ENCODE assay signal across 8 cellular contexts in genomic region chr2:127065299-127065931, GRCh38. TPM values are rescaled to one million over a fixed set of nuclear protein-coding genes. Genes with fewer than 3 reads are reported as not detected.
DNase-seq lines count a peak whose midpoint lies in the region; ATAC-seq and TF ChIP-seq lines count a peak whose summit lies in the region.

No MANE protein-coding gene starts in this region.

- peak overlapping the region; percentile 87 for H2AFZ ChIP-seq in IMR-90 (replicated peaks; ENCODE audit: low read length, poor library complexity)

- no TSS peak for BruUV-seq in IMR-90 (replicated peaks; lab: Mats Ljungman, UMichigan)

- H3K23ac ChIP-seq in IMR-90 (ENCODE audit: low read depth, low read length) = no peak overlapping the region

- peak overlapping the region; percentile 70 for H2BK5ac ChIP-seq in IMR-90 (ENCODE audit: low read depth, low read length, poor library complexity, severe bottlenecking)

- WGBS in IMR-90 (ENCODE audit: extremely low coverage in 2 of 2, insufficient read length in 1 of 2), 2 experiments = 100% methylated on average over 2 of the region's 13 CpGs; no CpG with 5 or more reads in 1 of the 2 experiments
- 85% methylated on average over 13 of the region's 13 CpGs for WGBS in prostate gland

- intact Hi-C loops in IMR-90 (cut with micrococcal nuclease) = loop anchor here (5.0 to 10.0 kb wide), 2 partner anchors 227 to 409 kb away; partner anchors contain the start of gene ERCC3
- intact Hi-C loops in prostate gland (cut with DNase I) = loop anchor here (2.0 to 5.0 kb wide), 2 partner anchors 41 to 107 kb away; partner anchors contain the start of gene BIN1

- H3K36me3 ChIP-seq in BLaER1 treated with 17β-estradiol and CSF1 and Interleukin-3, amounts not matched to agents 10 nM and 100 nM = peaks cover 0 to 76% (median 64%) of the 10 kb centered on the region in 11 experiments; a peak in 19 of 22 replicates
- H3K36me3 ChIP-seq in IMR-90 (ENCODE audit: control insufficient read depth, insufficient read depth, low read length) (peaks cover 35% of the 10 kb centered on the region), prostate gland (no peaks in the 10 kb centered on the region), BE2C (peaks cover 5% of the 10 kb centered on the region; the same call in 1 of the 2 replicates)
- peaks cover 65% of the 10 kb centered on the region for H3K36me3 ChIP-seq in effector memory CD4-positive, alpha-beta T cell (ENCODE audit: control insufficient read depth, insufficient read depth, low read length)

- H3K27me3 ChIP-seq in BLaER1 treated with 17β-estradiol and CSF1 and Interleukin-3, amounts not matched to agents 10 nM and 100 nM = no peaks in the 10 kb centered on the region
- H3K27me3 ChIP-seq in IMR-90 (ENCODE audit: control insufficient read depth, insufficient read depth, low read length) = no peaks in the 10 kb centered on the region
- H3K27me3 ChIP-seq in effector memory CD4-positive, alpha-beta T cell (replicated peaks; ENCODE audit: control insufficient read depth, insufficient read depth, low read length, poor library complexity, severe bottlenecking) = no peaks in the 10 kb centered on the region
- no peaks in the 10 kb centered on the region for H3K27me3 ChIP-seq in prostate gland (replicated peaks; ENCODE audit: insufficient read depth)
- H3K27me3 ChIP-seq in BE2C = no peaks in the 10 kb centered on the region

- peak overlapping the region in 5 of 10 experiments; percentile 4 to 41 (median 6); a peak in 3 of 20 replicates for H3K4me3 ChIP-seq in BLaER1 treated with 17β-estradiol and CSF1 and Interleukin-3, amounts not matched to agents 10 nM and 100 nM
- H3K4me3 ChIP-seq in IMR-90 (ENCODE audit: insufficient read depth, low read depth, low read length) (no peak overlapping the region), prostate gland (no peak overlapping the region), BE2C (ENCODE audit: low read depth, low read length) (no peak overlapping the region)
- H3K4me3 ChIP-seq in effector memory CD4-positive, alpha-beta T cell (ENCODE audit: insufficient read depth, low read depth, low read length, poor library complexity, severe bottlenecking) = no peak overlapping the region

- in situ Hi-C loops in IMR-90 (cut with MboI; ENCODE audit: low sequenced_read_pairs) = loop anchor here (10.0 kb wide), 1 partner anchor 109 kb away; no protein-coding TSS in a partner anchor

- H4K91ac ChIP-seq in IMR-90 (ENCODE audit: insufficient read depth, low read depth, low read length) = peak overlapping the region; percentile 67

- peaks cover 86 to 100% (median 99%) of the 10 kb centered on the region in 10 experiments for H3K4me1 ChIP-seq in BLaER1 treated with 17β-estradiol and CSF1 and Interleukin-3, amounts not matched to agents 10 nM and 100 nM
- H3K4me1 ChIP-seq in IMR-90 (ENCODE audit: control insufficient read depth, insufficient read depth, low read length) = peaks cover 16% of the 10 kb centered on the region
- H3K4me1 ChIP-seq in effector memory CD4-positive, alpha-beta T cell (ENCODE audit: control insufficient read depth, insufficient read depth, low read length, poor library complexity, severe bottlenecking) = no peaks in the 10 kb centered on the region
- peaks cover 10% of the 10 kb centered on the region for H3K4me1 ChIP-seq in prostate gland (replicated peaks)
- peaks cover 8% of the 10 kb centered on the region for H3K4me1 ChIP-seq in BE2C

- dilution Hi-C loops in IMR-90 (cut with HindIII; ENCODE audit: low sequenced_read_pairs, unreplicated experiment) = no loop called here

- no peak for ATAC-seq in IMR-90 (ENCODE audit: low read depth)

- H3K56ac ChIP-seq in IMR-90 (ENCODE audit: extremely low read depth, insufficient read depth, low read length) = 0 out of 2 replicates have a peak overlapping the region, but pooled peaks have one; percentile 34

- peaks cover 0 to 91% (median 63%) of the 10 kb centered on the region in 11 experiments; a peak in 16 of 22 replicates for H4K20me1 ChIP-seq in BLaER1 treated with 17β-estradiol and CSF1 and Interleukin-3, amounts not matched to agents 10 nM and 100 nM
- no peaks in the 10 kb centered on the region; the same call in 1 of the 2 replicates for H4K20me1 ChIP-seq in IMR-90 (ENCODE audit: insufficient read depth, low read length)

- H3K18ac ChIP-seq in IMR-90 (ENCODE audit: low read depth, low read length) = peak overlapping the region; percentile 6; the same call in 1 of the 2 replicates

- H3K27ac ChIP-seq in BLaER1 treated with 17β-estradiol and CSF1 and Interleukin-3, amounts not matched to agents 10 nM and 100 nM = peak overlapping the region; percentile 55 to 91 (median 80); a peak in 21 of 22 replicates
- H3K27ac ChIP-seq in IMR-90 (ENCODE audit: insufficient read depth, low read length) (peak overlapping the region; percentile 78), prostate gland (peak overlapping the region; percentile 53 to 69)
- H3K27ac ChIP-seq in effector memory CD4-positive, alpha-beta T cell (ENCODE audit: insufficient read depth, low read length, poor library complexity, severe bottlenecking) = peak overlapping the region; percentile 26

- TF ChIP-seq CTCF in IMR-90 (conservative IDR thresholded peaks at IDR 0.05; ENCODE audit: low read depth, low read length) (no peak), prostate gland (IDR thresholded peaks at IDR 0.05) (no peak), BE2C (IDR thresholded peaks at IDR 0.05; ENCODE audit: low read depth, low read length) (no peak)

- H3K9ac ChIP-seq in BLaER1 treated with 17β-estradiol and CSF1 and Interleukin-3, amounts not matched to agents 10 nM and 100 nM = peak overlapping the region; percentile 51 to 82 (median 73); a peak in 20 of 22 replicates
- H3K9ac ChIP-seq in IMR-90 (ENCODE audit: low read depth, low read length) = no peak overlapping the region

- peak overlapping the region; percentile 18 for H2AK9ac ChIP-seq in IMR-90 (replicated peaks; ENCODE audit: low read depth, low read length, poor library complexity)

- peak overlapping the region; percentile 91 for H2BK20ac ChIP-seq in IMR-90 (ENCODE audit: low read depth, low read length)

- peak overlapping the region; percentile 91 for H3K4ac ChIP-seq in IMR-90 (ENCODE audit: low read depth, low read length)

- H4K5ac ChIP-seq in IMR-90 (ENCODE audit: low read depth, low read length) = no peak overlapping the region; the same call in 1 of the 2 replicates

- POLR2A ChIA-PET in IMR-90 (lab: Charles Lee; ENCODE audit: unreplicated experiment) = no interaction called here

- DNase-seq in IMR-90 = no peak
- DNase-seq in effector memory CD4-positive, alpha-beta T cell = no peak
- no peak for DNase-seq in prostate gland (ENCODE audit: low spot score)
- no peak for DNase-seq in BE2C
- no peak for DNase-seq in islet precursor cell
- no peak for DNase-seq in GDM1 (lab: John Stamatoyannopoulos, UW)
- no peak for DNase-seq in DMS79 treated with DMSO at 0.1 percent for 48 hours (lab: John Stamatoyannopoulos, UW)

- H3K9me1 ChIP-seq in IMR-90 (ENCODE audit: insufficient read depth, low read length) = peaks cover 12% of the 10 kb centered on the region

- H2BK120ac ChIP-seq in IMR-90 (ENCODE audit: low read depth, low read length) = peak overlapping the region; percentile 71

- peak overlapping the region; percentile 37 to 68 for H4K8ac ChIP-seq in IMR-90 (ENCODE audit: low read depth in 2 of 2, low read length in 2 of 2)

- no peak for TF ChIP-seq RAD21 in IMR-90 (IDR thresholded peaks at IDR 0.05; ENCODE audit: low read length)

- H3K14ac ChIP-seq in IMR-90 (replicated peaks; ENCODE audit: low read depth, low read length) = peak overlapping the region; percentile 70

- CTCF ChIA-PET in IMR-90 (lab: Yijun Ruan, JAX) = interaction anchor here (0.6 to 0.7 kb wide), 2 partner anchors 19 to 63 kb away, joined by 3 to 7 read pairs; no protein-coding TSS in a partner anchor

- H2BK15ac ChIP-seq in IMR-90 (ENCODE audit: low read depth, low read length) = peak overlapping the region; percentile 51

- no peaks in the 10 kb centered on the region for H3K9me3 ChIP-seq in BLaER1 treated with 17β-estradiol and CSF1 and Interleukin-3, amounts not matched to agents 10 nM and 100 nM (replicated peaks in 1 of 11)
- H3K9me3 ChIP-seq in IMR-90 (ENCODE audit: control insufficient read depth, insufficient read depth, low read length) (no peaks in the 10 kb centered on the region), prostate gland (no peaks in the 10 kb centered on the region), BE2C (no peaks in the 10 kb centered on the region)
- H3K9me3 ChIP-seq in effector memory CD4-positive, alpha-beta T cell (ENCODE audit: control insufficient read depth, low read length) = no peaks in the 10 kb centered on the region

- no peak for TF ChIP-seq POLR2A in IMR-90 (IDR thresholded peaks at IDR 0.05; ENCODE audit: low read depth, low read length)
- no peak for TF ChIP-seq POLR2A in prostate gland (IDR thresholded peaks at IDR 0.05)

- H3K79me1 ChIP-seq in IMR-90 (ENCODE audit: low read depth in 1 of 2, low read length in 2 of 2) = peaks cover 0 to 8% of the 10 kb centered on the region in 2 experiments; a peak in 2 of 4 replicates

- peak overlapping the region; percentile 80 to 98 (median 96) for H3K4me2 ChIP-seq in BLaER1 treated with 17β-estradiol and CSF1 and Interleukin-3, amounts not matched to agents 10 nM and 100 nM
- H3K4me2 ChIP-seq in IMR-90 (ENCODE audit: low read depth, low read length) = no peak overlapping the region; the same call in 1 of the 2 replicates

- peak overlapping the region; percentile 98 for H2AK5ac ChIP-seq in IMR-90 (ENCODE audit: low read depth, low read length)

TF ChIP-seq in IMR-90, 13 proteins besides CTCF, POLR2A, EP300 and RAD21:
- TF ChIP-seq SMC3 (IDR thresholded peaks at IDR 0.05; ENCODE audit: low read depth, low read length) = no peak
- TF ChIP-seq BHLHE40 (IDR thresholded peaks at IDR 0.05; ENCODE audit: low read depth, low read length) = no peak
- TF ChIP-seq FOS (IDR thresholded peaks at IDR 0.05; ENCODE audit: low read depth, low read length) = no peak
- TF ChIP-seq MXI1 (IDR thresholded peaks at IDR 0.05; ENCODE audit: borderline replicate concordance, low read depth, low read length) = no peak
- TF ChIP-seq MAFK (IDR thresholded peaks at IDR 0.05; ENCODE audit: low read depth, low read length) = no peak
- TF ChIP-seq USF2 (IDR thresholded peaks at IDR 0.05; ENCODE audit: low read depth, low read length) = no peak
- no peak for TF ChIP-seq NFE2L2 (IDR thresholded peaks at IDR 0.05; ENCODE audit: low read depth, low read length)

RNA-seq across cellular contexts. Expression of gene BIN1, which starts 41.5 kb away (rescaled TPM):
- total RNA-seq in IMR-90 (2012; rRNA removed) = 18.1 and 19.7 TPM in 2 replicates
- 25.7 and 26.4 TPM in 2 replicates for polyA plus RNA-seq in IMR-90 (2012; rRNA removed)
- 18.6 and 33.9 TPM in 2 replicates for polyA plus RNA-seq in IMR-90 (2012; cell fraction: cytosol; rRNA removed)
- 48.9 and 50.9 TPM in 2 replicates for polyA plus RNA-seq in IMR-90 (2012; cell fraction: nucleus; rRNA removed; ENCODE audit: low replicate concordance)
- total RNA-seq in prostate gland = 10 to 100 TPM; 65.6 to 70.1 TPM
- 83.3 TPM for polyA plus RNA-seq in BE2C (2012; ENCODE audit: insufficient read depth, insufficient read length, low read depth)

Comparison
In these comparisons a context has a peak if more than half of its experiments do, and no peak if none do; other contexts are left out.
1. H3K27ac ChIP-seq: peak in every context shown above with its lines; median percentile 80 in BLaER1 treated with 17β-estradiol and CSF1 and Interleukin-3, amounts not matched to agents 10 nM and 100 nM; 78 in IMR-90; 61 in prostate gland; 26 in effector memory CD4-positive, alpha-beta T cell.